In genomic region chr2:202148515-202149154, GRCh38 we compare ENCODE assay signal across 15 cellular contexts.
A peak's percentile ranks its signal among the peaks of the same experiment; 100 is the strongest.
DNase-seq lines count a peak whose midpoint lies in the region; ATAC-seq and TF ChIP-seq lines count a peak whose summit lies in the region.
"Had no signal": no experiment of that assay in that cellular context is flagged by ENCODE, and none has a peak within 500 bp of the region (broad histone marks: within the 10 kb centered on the region; RNA-seq: fewer than 3 reads in every experiment).

No MANE protein-coding gene starts in this region.

- TF ChIP-seq POLR2A in IMR-90 (IDR thresholded peaks at IDR 0.05; ENCODE audit: low read depth, low read length) (no peak), esophagus squamous epithelium (IDR thresholded peaks at IDR 0.05) (no peak), upper lobe of left lung (IDR thresholded peaks at IDR 0.05) (no peak)

- H3K4ac ChIP-seq in IMR-90 (ENCODE audit: low read depth, low read length): peak overlapping the region; percentile 57

- H2BK20ac ChIP-seq in IMR-90 (ENCODE audit: low read depth, low read length): peak overlapping the region; percentile 76

- no peaks in the 10 kb centered on the region for H3K79me1 ChIP-seq in IMR-90 (ENCODE audit: low read depth in 1 of 2, low read length in 2 of 2)

- H2AK9ac ChIP-seq in IMR-90 (replicated peaks; ENCODE audit: low read depth, low read length, poor library complexity): peak overlapping the region; percentile 47

- H3K4me2 ChIP-seq in IMR-90 (ENCODE audit: low read depth, low read length) (no peak overlapping the region), neural progenitor cell (peak overlapping the region; percentile 72)
- H3K4me2 ChIP-seq: PC-9 had no signal

- H4K5ac ChIP-seq in IMR-90 (ENCODE audit: low read depth, low read length): peak overlapping the region; percentile 94

- no peaks in the 10 kb centered on the region for H3K27me3 ChIP-seq in IMR-90 (ENCODE audit: control insufficient read depth, insufficient read depth, low read length)
- peaks cover 0 to 9% (median 0%) of the 10 kb centered on the region in 4 donors for H3K27me3 ChIP-seq in esophagus squamous epithelium
- peaks cover 56% of the 10 kb centered on the region for H3K27me3 ChIP-seq in neural progenitor cell
- H3K27me3 ChIP-seq in upper lobe of left lung: no peaks in the 10 kb centered on the region

- H3K27ac ChIP-seq in IMR-90 (ENCODE audit: insufficient read depth, low read length): peak overlapping the region; percentile 76
- H3K27ac ChIP-seq in esophagus squamous epithelium: peak overlapping the region in 3 of 4 donors; percentile 30 to 62 (median 59)
- H3K27ac ChIP-seq in neural progenitor cell: no peak overlapping the region
- no peak overlapping the region for H3K27ac ChIP-seq in upper lobe of left lung
- H3K27ac ChIP-seq: HL-60, PC-9, SK-N-MC had no signal

- peak overlapping the region; percentile 71 for H2AK5ac ChIP-seq in IMR-90 (ENCODE audit: low read depth, low read length)

- peak overlapping the region; percentile 87 for H2BK120ac ChIP-seq in IMR-90 (ENCODE audit: low read depth, low read length)

- no peak overlapping the region for H3K56ac ChIP-seq in IMR-90 (ENCODE audit: extremely low read depth, insufficient read depth, low read length)

- TF ChIP-seq RAD21 in IMR-90 (IDR thresholded peaks at IDR 0.05; ENCODE audit: low read length): no peak

- dilution Hi-C loops in IMR-90 (cut with HindIII; ENCODE audit: low sequenced_read_pairs, unreplicated experiment): no loop called here

- H3K36me3 ChIP-seq in IMR-90 (ENCODE audit: control insufficient read depth, insufficient read depth, low read length): no peaks in the 10 kb centered on the region
- no peaks in the 10 kb centered on the region for H3K36me3 ChIP-seq in esophagus squamous epithelium
- H3K36me3 ChIP-seq in neural progenitor cell: no peaks in the 10 kb centered on the region
- H3K36me3 ChIP-seq in upper lobe of left lung: no peaks in the 10 kb centered on the region

- peak overlapping the region; percentile 17; the same call in 1 of the 2 replicates for H3K9ac ChIP-seq in IMR-90 (ENCODE audit: low read depth, low read length)
- no peak overlapping the region for H3K9ac ChIP-seq in neural progenitor cell

- peaks cover 10% of the 10 kb centered on the region; the same call in 1 of the 2 replicates for H3K9me1 ChIP-seq in IMR-90 (ENCODE audit: insufficient read depth, low read length)

- H3F3A ChIP-seq in neural progenitor cell (ENCODE audit: low read depth): peaks cover 43% of the 10 kb centered on the region

- H2BK5ac ChIP-seq in IMR-90 (ENCODE audit: low read depth, low read length, poor library complexity, severe bottlenecking): peak overlapping the region; percentile 64

- in situ Hi-C loops in IMR-90 (cut with MboI; ENCODE audit: low sequenced_read_pairs): no loop called here

- H2BK15ac ChIP-seq in IMR-90 (ENCODE audit: low read depth, low read length): peak overlapping the region; percentile 75; the same call in 2 of the 3 replicates

- ATAC-seq in IMR-90 (ENCODE audit: low read depth) (no peak), upper lobe of left lung (ENCODE audit: low FRiP score in 2 of 2) (peak; percentile 5 to 42), GM21528 (IDR thresholded peaks at IDR 0.05; ENCODE audit: low FRiP score, unreplicated experiment) (no peak), HG03521 (IDR thresholded peaks at IDR 0.05; ENCODE audit: unreplicated experiment) (no peak)
- ATAC-seq: natural killer cell had no signal

- DNase-seq in IMR-90 (no peak), esophagus squamous epithelium (lab: John Stamatoyannopoulos, UW) (no peak), neural progenitor cell (ENCODE audit: low spot score) (no peak), upper lobe of left lung (no peak), NCI-H187 treated with DMSO at 0.1 percent for 48 hours (lab: John Stamatoyannopoulos, UW) (no peak)
- DNase-seq: activated CD4-positive, alpha-beta T cell treated with anti-CD3 and anti-CD28 coated beads for 4 hours; activated effector memory CD4-positive, alpha-beta T cell treated with Interleukin-2 at 50 U/mL for 16 hours; natural killer cell; NCI-H1092 treated with DMSO at 0.1 percent for 48 hours; PC-9; T1000 had no signal

- H3K18ac ChIP-seq in IMR-90 (ENCODE audit: low read depth, low read length): peak overlapping the region; percentile 92

- H3K36me3 Mint-ChIP-seq in neural progenitor cell: peaks cover 2% of the 10 kb centered on the region
- H3K36me3 Mint-ChIP-seq: natural killer cell had no signal

- H4K20me1 ChIP-seq in IMR-90 (ENCODE audit: insufficient read depth, low read length) (no peaks in the 10 kb centered on the region), neural progenitor cell (ENCODE audit: low read depth) (peaks cover 5% of the 10 kb centered on the region)

- CTCF ChIA-PET in IMR-90 (lab: Yijun Ruan, JAX): no interaction called here

- intact Hi-C loops in IMR-90 (cut with micrococcal nuclease): loop anchor here (5.0 kb wide), 1 partner anchor 46 kb away; no protein-coding TSS in a partner anchor
- intact Hi-C loops in esophagus squamous epithelium (cut with DNase I): no loop called here

- H2AFZ ChIP-seq in IMR-90 (replicated peaks; ENCODE audit: low read length, poor library complexity) (peak overlapping the region; percentile 88), neural progenitor cell (replicated peaks) (peak overlapping the region; percentile 0)
- H2AFZ ChIP-seq: PC-9 had no signal

- H3K79me2 ChIP-seq in neural progenitor cell (ENCODE audit: low read depth): no peaks in the 10 kb centered on the region

- peak overlapping the region; percentile 98 for H3K27ac Mint-ChIP-seq in neural progenitor cell
- H3K27ac Mint-ChIP-seq: natural killer cell had no signal

- peaks cover 64% of the 10 kb centered on the region for H3K4me1 Mint-ChIP-seq in neural progenitor cell
- H3K4me1 Mint-ChIP-seq: natural killer cell had no signal

- H3K9me3 Mint-ChIP-seq in neural progenitor cell: no peaks in the 10 kb centered on the region
- H3K9me3 Mint-ChIP-seq: natural killer cell had no signal

- H3K4me3 Mint-ChIP-seq in neural progenitor cell: peak overlapping the region; percentile 69
- H3K4me3 Mint-ChIP-seq: natural killer cell had no signal

- no peaks in the 10 kb centered on the region for H3K27me3 Mint-ChIP-seq in neural progenitor cell (ENCODE audit: insufficient read depth, low read depth)

- no peak for TF ChIP-seq EP300 in upper lobe of left lung (IDR thresholded peaks at IDR 0.05)

- H4K91ac ChIP-seq in IMR-90 (ENCODE audit: insufficient read depth, low read depth, low read length): peak overlapping the region; percentile 69

- peak overlapping the region; percentile 73; the same call in 1 of the 2 replicates for H3K14ac ChIP-seq in IMR-90 (replicated peaks; ENCODE audit: low read depth, low read length)

- H3K4me3 ChIP-seq in IMR-90 (ENCODE audit: insufficient read depth, low read depth, low read length) (no peak overlapping the region), esophagus squamous epithelium (no peak overlapping the region), neural progenitor cell (peak overlapping the region; percentile 22), upper lobe of left lung (no peak overlapping the region)
- H3K4me3 ChIP-seq: PC-9, SK-N-MC had no signal

- BruUV-seq in IMR-90 (replicated peaks; lab: Mats Ljungman, UMichigan): no TSS peak

- H4K8ac ChIP-seq in IMR-90 (ENCODE audit: low read depth in 2 of 2, low read length in 2 of 2): peak overlapping the region; percentile 83 to 90

- POLR2A ChIA-PET in IMR-90 (lab: Charles Lee; ENCODE audit: unreplicated experiment): no interaction called here

- H3K23ac ChIP-seq in IMR-90 (ENCODE audit: low read depth, low read length): no peak overlapping the region

- H3K4me1 ChIP-seq in IMR-90 (ENCODE audit: control insufficient read depth, insufficient read depth, low read length): peaks cover 26% of the 10 kb centered on the region
- H3K4me1 ChIP-seq in esophagus squamous epithelium: peaks cover 0 to 26% (median 2%) of the 10 kb centered on the region in 3 donors
- peaks cover 51% of the 10 kb centered on the region for H3K4me1 ChIP-seq in neural progenitor cell
- no peaks in the 10 kb centered on the region for H3K4me1 ChIP-seq in upper lobe of left lung

- no peaks in the 10 kb centered on the region for H3K9me3 ChIP-seq in IMR-90 (ENCODE audit: control insufficient read depth, insufficient read depth, low read length)
- H3K9me3 ChIP-seq in esophagus squamous epithelium: no peaks in the 10 kb centered on the region
- H3K9me3 ChIP-seq in neural progenitor cell (ENCODE audit: low read depth): no peaks in the 10 kb centered on the region
- no peaks in the 10 kb centered on the region for H3K9me3 ChIP-seq in upper lobe of left lung

- no peak for TF ChIP-seq CTCF in IMR-90 (conservative IDR thresholded peaks at IDR 0.05; ENCODE audit: low read depth, low read length)
- no peak for TF ChIP-seq CTCF in esophagus squamous epithelium (IDR thresholded peaks at IDR 0.05)
- TF ChIP-seq CTCF in neural progenitor cell (IDR thresholded peaks at IDR 0.05): no peak
- no peak for TF ChIP-seq CTCF in upper lobe of left lung (IDR thresholded peaks at IDR 0.05)

- WGBS in IMR-90 (ENCODE audit: extremely low coverage in 2 of 2, insufficient read length in 1 of 2), 2 experiments: 71% methylated on average over 5 of the region's 17 CpGs; no CpG with 5 or more reads in 1 of the 2 experiments
- 86 to 96% methylated on average over 8 to 11 of the region's 17 CpGs for WGBS in esophagus squamous epithelium, 2 donors
- WGBS in upper lobe of left lung, 2 donors: 71 to 86% methylated on average over 2 to 17 of the region's 17 CpGs

TF ChIP-seq in IMR-90, 13 proteins besides CTCF, POLR2A, EP300 and RAD21 (continues in another document):
- TF ChIP-seq MAFK (IDR thresholded peaks at IDR 0.05; ENCODE audit: low read depth, low read length) (no peak), FOS (IDR thresholded peaks at IDR 0.05; ENCODE audit: low read depth, low read length) (no peak), RFX5 (IDR thresholded peaks at IDR 0.05; ENCODE audit: low read depth, low read length) (no peak), MAZ (IDR thresholded peaks at IDR 0.05; ENCODE audit: borderline replicate concordance, low read depth, low read length) (no peak), BHLHE40 (IDR thresholded peaks at IDR 0.05; ENCODE audit: low read depth, low read length) (no peak), CEBPB (IDR thresholded peaks at IDR 0.05; ENCODE audit: low read depth, low read length) (no peak), CHD1 (IDR thresholded peaks at IDR 0.05; ENCODE audit: low read depth, low read length) (no peak), MXI1 (IDR thresholded peaks at IDR 0.05; ENCODE audit: borderline replicate concordance, low read depth, low read length) (no peak)
- TF ChIP-seq, protein P1, sequence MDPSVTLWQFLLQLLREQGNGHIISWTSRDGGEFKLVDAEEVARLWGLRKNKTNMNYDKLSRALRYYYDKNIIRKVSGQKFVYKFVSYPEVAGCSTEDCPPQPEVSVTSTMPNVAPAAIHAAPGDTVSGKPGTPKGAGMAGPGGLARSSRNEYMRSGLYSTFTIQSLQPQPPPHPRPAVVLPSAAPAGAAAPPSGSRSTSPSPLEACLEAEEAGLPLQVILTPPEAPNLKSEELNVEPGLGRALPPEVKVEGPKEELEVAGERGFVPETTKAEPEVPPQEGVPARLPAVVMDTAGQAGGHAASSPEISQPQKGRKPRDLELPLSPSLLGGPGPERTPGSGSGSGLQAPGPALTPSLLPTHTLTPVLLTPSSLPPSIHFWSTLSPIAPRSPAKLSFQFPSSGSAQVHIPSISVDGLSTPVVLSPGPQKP (IDR thresholded peaks at IDR 0.05; ENCODE audit: borderline replicate concordance, low read depth, low read length): no peak

Comparison
In these comparisons a context has a peak if more than half of its experiments do, and no peak if none do; other contexts are left out.
1. ATAC-seq: peak in upper lobe of left lung (2 of 2); none in IMR-90 (single experiment), GM21528 (single experiment) and HG03521 (single experiment).
2. H3K27ac ChIP-seq: peak in IMR-90 (single experiment) and esophagus squamous epithelium (3 of 4); none in neural progenitor cell (single experiment) and upper lobe of left lung (0 of 4).